1 cellular context compared by ENCODE assay signal in genomic region chr1:51627672-51628071, GRCh38.
TF ChIP-seq lines count a peak whose summit lies in the region.

No MANE protein-coding gene starts in this region.

TF ChIP-seq in IMR-90, 13 proteins besides CTCF, POLR2A, EP300 and RAD21 (continued from another document):
- TF ChIP-seq RCOR1 (IDR thresholded peaks at IDR 0.05; ENCODE audit: insufficient replicate concordance, low read length) = no peak
- TF ChIP-seq SMC3 (IDR thresholded peaks at IDR 0.05; ENCODE audit: low read depth, low read length) = peak; percentile 90
- TF ChIP-seq, protein P1, sequence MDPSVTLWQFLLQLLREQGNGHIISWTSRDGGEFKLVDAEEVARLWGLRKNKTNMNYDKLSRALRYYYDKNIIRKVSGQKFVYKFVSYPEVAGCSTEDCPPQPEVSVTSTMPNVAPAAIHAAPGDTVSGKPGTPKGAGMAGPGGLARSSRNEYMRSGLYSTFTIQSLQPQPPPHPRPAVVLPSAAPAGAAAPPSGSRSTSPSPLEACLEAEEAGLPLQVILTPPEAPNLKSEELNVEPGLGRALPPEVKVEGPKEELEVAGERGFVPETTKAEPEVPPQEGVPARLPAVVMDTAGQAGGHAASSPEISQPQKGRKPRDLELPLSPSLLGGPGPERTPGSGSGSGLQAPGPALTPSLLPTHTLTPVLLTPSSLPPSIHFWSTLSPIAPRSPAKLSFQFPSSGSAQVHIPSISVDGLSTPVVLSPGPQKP (IDR thresholded peaks at IDR 0.05; ENCODE audit: borderline replicate concordance, low read depth, low read length) = no peak
- TF ChIP-seq MAFK (IDR thresholded peaks at IDR 0.05; ENCODE audit: low read depth, low read length) = no peak
- no peak for TF ChIP-seq USF2 (IDR thresholded peaks at IDR 0.05; ENCODE audit: low read depth, low read length)
- TF ChIP-seq MAZ (IDR thresholded peaks at IDR 0.05; ENCODE audit: borderline replicate concordance, low read depth, low read length) = no peak
- no peak for TF ChIP-seq CHD1 (IDR thresholded peaks at IDR 0.05; ENCODE audit: low read depth, low read length)
- TF ChIP-seq BHLHE40 (IDR thresholded peaks at IDR 0.05; ENCODE audit: low read depth, low read length) = no peak
- no peak for TF ChIP-seq NFE2L2 (IDR thresholded peaks at IDR 0.05; ENCODE audit: low read depth, low read length)
- TF ChIP-seq RFX5 (IDR thresholded peaks at IDR 0.05; ENCODE audit: low read depth, low read length) = peak; percentile 21; the same call in 1 of the 2 replicates
